16 cellular contexts compared by ENCODE assay signal in the genomic region with DNA sequence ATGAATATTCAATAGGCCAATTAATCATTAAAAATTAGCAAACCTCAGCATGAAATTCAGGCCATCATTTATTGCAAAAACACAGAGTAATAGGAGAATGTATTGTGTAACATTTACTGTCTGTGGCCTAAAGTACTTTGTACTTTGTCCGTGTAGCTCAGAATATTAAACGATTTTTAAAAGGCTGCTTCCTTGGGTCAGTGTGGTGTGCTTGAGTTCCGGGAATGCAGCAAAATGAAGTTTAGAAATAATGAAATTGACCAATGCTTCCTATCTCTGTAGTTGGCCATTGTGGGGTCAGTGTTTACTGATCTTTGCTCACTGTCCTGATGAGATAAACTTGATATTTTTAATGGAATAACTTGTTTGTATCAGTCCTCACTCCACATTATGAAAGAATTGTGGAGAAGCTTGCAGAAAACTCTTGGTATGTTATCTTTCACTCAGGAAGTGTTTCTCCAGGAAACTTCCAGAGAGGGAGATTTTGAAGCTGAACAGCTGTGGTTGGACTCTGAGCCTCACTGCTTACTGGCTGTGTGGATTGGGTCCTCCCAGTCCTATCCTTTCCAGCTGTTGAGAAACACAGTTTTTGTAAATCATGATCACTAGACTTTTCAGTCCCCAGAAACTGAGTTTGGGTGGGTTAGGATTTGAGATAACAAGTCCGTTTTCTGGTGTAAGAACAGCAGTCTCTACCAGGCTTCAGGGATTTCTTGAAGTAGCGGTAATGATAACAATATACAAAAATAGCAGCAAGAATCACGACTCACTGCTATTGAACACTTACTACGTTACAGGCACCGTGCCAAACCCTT. TPM values are rescaled to one million over a fixed set of nuclear protein-coding genes. Genes with fewer than 3 reads are reported as not detected.
DNase-seq lines count a peak whose midpoint lies in the region; ATAC-seq and TF ChIP-seq lines count a peak whose summit lies in the region.
"Had no signal": no experiment of that assay in that cellular context is flagged by ENCODE, and none has a peak within 500 bp of the region (broad histone marks: within the 10 kb centered on the region; RNA-seq: fewer than 3 reads in every experiment).

No MANE protein-coding gene starts in this region.

- no peak overlapping the region for H3K27ac ChIP-seq in A673 (ENCODE audit: low read depth, low read length, poor library complexity, severe bottlenecking)
- H3K27ac ChIP-seq: PC-9, suprapubic skin had no signal

- no peaks in the 10 kb centered on the region for H3K27me3 Mint-ChIP-seq in mesothelial cell of epicardium (ENCODE audit: low read depth)

- H3K36me3 Mint-ChIP-seq in mesothelial cell of epicardium, result peaks cover 10% of the 10 kb centered on the region

- POLR2A ChIA-PET in A673 (lab: Charles Lee; ENCODE audit: low non-redundant PET), result no interaction called here

- H3K9me3 Mint-ChIP-seq in mesothelial cell of epicardium, result no peaks in the 10 kb centered on the region
- H3K9me3 Mint-ChIP-seq: activated T-helper 17 cell treated with anti-CD3 and anti-CD28 coated beads, Interleukin-2, amount 50 U/mL, for 72 hours had no signal

- TF ChIP-seq CTCF in fibroblast of mammary gland (conservative IDR thresholded peaks at IDR 0.05; ENCODE audit: control insufficient read depth, insufficient read depth, low read depth, low read length) (no peak), mesothelial cell of epicardium (IDR thresholded peaks at IDR 0.05; ENCODE audit: unreplicated experiment) (no peak), A673 (conservative IDR thresholded peaks at IDR 0.05; ENCODE audit: low read depth, low read length) (no peak)

- H3K9me3 ChIP-seq in HAP-1 (no peaks in the 10 kb centered on the region), A673 (ENCODE audit: low read depth, low read length, poor library complexity, severe bottlenecking) (no peaks in the 10 kb centered on the region)
- H3K9me3 ChIP-seq: suprapubic skin had no signal

- no TSS peak for BruUV-seq in A673 (replicated peaks; lab: Mats Ljungman, UMichigan)

- H3K4me1 Mint-ChIP-seq in mesothelial cell of epicardium, result peaks cover 6% of the 10 kb centered on the region
- H3K4me1 Mint-ChIP-seq: activated T-helper 17 cell treated with anti-CD3 and anti-CD28 coated beads, Interleukin-2, amount 50 U/mL, for 72 hours had no signal

- H3K4me1 ChIP-seq in HAP-1 (no peaks in the 10 kb centered on the region), A673 (ENCODE audit: insufficient read depth, low read length, poor library complexity, severe bottlenecking) (no peaks in the 10 kb centered on the region)
- H3K4me1 ChIP-seq: suprapubic skin had no signal

- CTCF ChIA-PET in A673 (lab: Charles Lee), result no interaction called here

- peak overlapping the region; percentile 77 for H3K27ac Mint-ChIP-seq in mesothelial cell of epicardium
- H3K27ac Mint-ChIP-seq: activated T-helper 17 cell treated with anti-CD3 and anti-CD28 coated beads, Interleukin-2, amount 50 U/mL, for 72 hours had no signal

- H3K36me3 ChIP-seq in HAP-1 (replicated peaks) (no peaks in the 10 kb centered on the region), A673 (ENCODE audit: insufficient read depth, low read length, poor library complexity, severe bottlenecking) (no peaks in the 10 kb centered on the region)

- in situ Hi-C loops in HAP-1 (cut with MboI; ENCODE audit: low sequenced_read_pairs), result loop anchor here (25.0 kb wide), 2 partner anchors 580 to 930 kb away; no protein-coding TSS in a partner anchor

- H3K4me3 Mint-ChIP-seq in mesothelial cell of epicardium, result no peak overlapping the region
- H3K4me3 Mint-ChIP-seq: activated T-helper 17 cell treated with anti-CD3 and anti-CD28 coated beads, Interleukin-2, amount 50 U/mL, for 72 hours had no signal

- ATAC-seq in HG03432 (IDR thresholded peaks at IDR 0.05; ENCODE audit: unreplicated experiment), result peak; percentile 29
- no peak for ATAC-seq in HG03469 (IDR thresholded peaks at IDR 0.05; ENCODE audit: unreplicated experiment)
- ATAC-seq: activated T-helper 17 cell treated with anti-CD3 and anti-CD28 coated beads, Interleukin-2, amount 50 U/mL, for 72 hours had no signal

- H3K4me3 ChIP-seq in fibroblast of mammary gland (ENCODE audit: control insufficient read depth, low read depth, low read length) (no peak overlapping the region), HAP-1 (no peak overlapping the region), A673 (ENCODE audit: low read depth, low read length, poor library complexity, severe bottlenecking) (no peak overlapping the region)
- H3K4me3 ChIP-seq: PC-9, suprapubic skin had no signal

- peak; percentile 43 for DNase-seq in AG08396 (ENCODE audit: low spot score)
- peak; percentile 13 for DNase-seq in fibroblast of mammary gland (ENCODE audit: low read depth)
- no peak for DNase-seq in mesothelial cell of epicardium (ENCODE audit: low spot score in 2 of 2, unreplicated experiment in 2 of 2)
- DNase-seq in HAP-1 (ENCODE audit: low spot score in 2 of 2), result no peak
- DNase-seq in A673 (ENCODE audit: low spot score), result no peak
- no peak for DNase-seq in NCI-H1436 treated with DMSO at 0.1 percent for 48 hours (lab: John Stamatoyannopoulos, UW)
- DNase-seq: ACHN; hippocampal formation; NCI-H2081; PC-9; stimulated activated CD4-positive, alpha-beta T cell treated with anti-CD3 and anti-CD28 coated beads, Interleukin-4, amount 100 ng/mL, for 24 hours had no signal

- intact Hi-C loops in A673 (cut with micrococcal nuclease; ENCODE audit: unreplicated experiment), result no loop called here

- H3K27me3 ChIP-seq in HAP-1 (ENCODE audit: low read depth) (no peaks in the 10 kb centered on the region), A673 (replicated peaks; ENCODE audit: insufficient read depth, low read depth, low read length, poor library complexity) (no peaks in the 10 kb centered on the region)
- H3K27me3 ChIP-seq: suprapubic skin had no signal

RNA-seq across cellular contexts. Expression of gene MTARC1, which starts 19.2 kb away (rescaled TPM):
- total RNA-seq in mesothelial cell of epicardium (10.8 to 12.1 TPM (median 11.9 TPM) in 3 replicates), A673 (2021) (0.43 TPM in 1 of 2 replicates, not detected in the other)
- total RNA-seq: G401 had no signal

RNA-seq across cellular contexts. Expression of gene MTARC2, which starts 19.4 kb away (rescaled TPM):
- total RNA-seq in mesothelial cell of epicardium, result 10.7 to 12.5 TPM (median 12.2 TPM) in 3 replicates
- 0.55 TPM in 1 of 2 replicates, not detected in the other for total RNA-seq in A673 (2021)
- total RNA-seq: activated T-helper 17 cell treated with anti-CD3 and anti-CD28 coated beads, Interleukin-2, amount 50 U/mL, for 72 hours; G401 had no signal

Comparison
In these comparisons a context has a peak if more than half of its experiments do, and no peak if none do; other contexts are left out.
1. DNase-seq: peak in AG08396 (single experiment) and fibroblast of mammary gland (single experiment); none in mesothelial cell of epicardium (0 of 2), HAP-1 (0 of 2), A673 (single experiment) and NCI-H1436 treated with DMSO at 0.1 percent for 48 hours (single experiment).